ENCODE assay signal across 6 cellular contexts in genomic region chr11:66820921-66821320, GRCh38.
"Had no signal": no experiment of that assay in that cellular context is flagged by ENCODE, and none has a peak within 500 bp of the region (broad histone marks: within the 10 kb centered on the region; RNA-seq: fewer than 3 reads in every experiment).

No MANE protein-coding gene starts in this region.

- H2AFZ ChIP-seq: GM23248 had no signal

- H3K4me2 ChIP-seq: KMS-11 had no signal

- H3K4me3 ChIP-seq: GM23248 had no signal

- H3K27ac ChIP-seq: GM23248, KMS-11 had no signal

- DNase-seq: GM23248, GOT3, H7, HCEC 1CT, KBM-7 had no signal

- H3K9ac ChIP-seq: GM23248, KMS-11 had no signal
